ENCODE assay signal across 20 cellular contexts in genomic region chr11:70073188-70073817, GRCh38. TPM values are rescaled to one million over a fixed set of nuclear protein-coding genes. Genes with fewer than 3 reads are reported as not detected.
A peak's percentile ranks its signal among the peaks of the same experiment; 100 is the strongest.
DNase-seq lines count a peak whose midpoint lies in the region; ATAC-seq and TF ChIP-seq lines count a peak whose summit lies in the region.
"Had no signal": no experiment of that assay in that cellular context is flagged by ENCODE, and none has a peak within 500 bp of the region (broad histone marks: within the 10 kb centered on the region; RNA-seq: fewer than 3 reads in every experiment).

No MANE protein-coding gene starts in this region.

- no peak overlapping the region for H3K14ac ChIP-seq in H9 (ENCODE audit: insufficient read depth, low read length)

- H3K9ac ChIP-seq in BLaER1 (peak overlapping the region; percentile 56), H9 (ENCODE audit: extremely low read depth, insufficient read length, low read length) (no peak overlapping the region)

- no peaks in the 10 kb centered on the region for H3K9me3 Mint-ChIP-seq in H9
- H3K9me3 Mint-ChIP-seq in nephron: no peaks in the 10 kb centered on the region
- H3K9me3 Mint-ChIP-seq: activated naive CD4-positive, alpha-beta T cell treated with anti-CD3 and anti-CD28 coated beads for 36 hours; mesothelial cell of epicardium had no signal

- no peak overlapping the region for H2BK12ac ChIP-seq in H9 (ENCODE audit: insufficient read length, low read depth, low read length)

- no peak overlapping the region for H4K8ac ChIP-seq in H9 (replicated peaks; ENCODE audit: insufficient read length, low read depth, low read length)

- H3T11ph ChIP-seq in H9 (ENCODE audit: low read length): no peak overlapping the region

- H3K56ac ChIP-seq in H9 (ENCODE audit: insufficient read length, low read depth, low read length): no peak overlapping the region

- H3K79me2 ChIP-seq in H9 (ENCODE audit: insufficient read depth, low read length): no peaks in the 10 kb centered on the region

- no CpG with 5 or more reads among the region's 18 CpGs for WGBS in H9 (ENCODE audit: extremely low coverage, insufficient read length, low lambda C conversion rate)
- 46 to 66% methylated on average over 17 to 18 of the region's 18 CpGs for WGBS in testis, 2 donors

- H3K27me3 ChIP-seq in BLaER1 (peaks cover 30% of the 10 kb centered on the region), H9 (ENCODE audit: insufficient read depth, low read length) (peaks cover 11% of the 10 kb centered on the region; the same call in 1 of the 2 replicates), ascending aorta (no peaks in the 10 kb centered on the region), foreskin keratinocyte (peaks cover 19% of the 10 kb centered on the region), testis (no peaks in the 10 kb centered on the region), gastrocnemius medialis (peaks cover 13 to 38% (median 21%) of the 10 kb centered on the region in 3 donors)
- H3K27me3 ChIP-seq: right lobe of liver had no signal

- no peak overlapping the region for H4K91ac ChIP-seq in H9 (ENCODE audit: insufficient read length, low read depth, low read length)

- H2AFZ ChIP-seq in H9 (ENCODE audit: low read length): no peak overlapping the region

- no peak overlapping the region for H2BK20ac ChIP-seq in H9 (ENCODE audit: low read depth, low read length, poor library complexity, severe bottlenecking)

- no peak overlapping the region for H3K23ac ChIP-seq in H9 (ENCODE audit: insufficient read length, low read depth, low read length)

- no peak overlapping the region for H3K4ac ChIP-seq in H9 (ENCODE audit: low read depth, low read length)

- H3K9me3 ChIP-seq in BLaER1: no peaks in the 10 kb centered on the region
- no peaks in the 10 kb centered on the region for H3K9me3 ChIP-seq in H9 (ENCODE audit: control insufficient read depth, low read depth, low read length)
- no peaks in the 10 kb centered on the region for H3K9me3 ChIP-seq in ascending aorta
- no peaks in the 10 kb centered on the region for H3K9me3 ChIP-seq in testis
- H3K9me3 ChIP-seq in gastrocnemius medialis: no peaks in the 10 kb centered on the region
- H3K9me3 ChIP-seq: BE2C, neutrophil, right lobe of liver had no signal

- no peak overlapping the region for H2BK120ac ChIP-seq in H9 (ENCODE audit: low read depth, low read length, poor library complexity, severe bottlenecking)

- in situ Hi-C loops in gastrocnemius medialis (cut with MboI; ENCODE audit: low sequenced_read_pairs in 4 of 4): no loop called here

- ATAC-seq in foreskin keratinocyte (no peak), gastrocnemius medialis (no peak)

- H3K79me1 ChIP-seq in H9 (ENCODE audit: insufficient read depth, low read depth, low read length, poor library complexity, severe bottlenecking): no peaks in the 10 kb centered on the region

- H3K4me3 ChIP-seq in BLaER1: peak overlapping the region; percentile 47
- H3K4me3 ChIP-seq in ascending aorta: no peak overlapping the region
- H3K4me3 ChIP-seq in testis: no peak overlapping the region
- H3K4me3 ChIP-seq in gastrocnemius medialis: no peak overlapping the region
- H3K4me3 ChIP-seq: right lobe of liver had no signal

- H3K27ac ChIP-seq in BLaER1 (peak overlapping the region; percentile 64), H9 (ENCODE audit: insufficient read length, low read depth, low read length) (no peak overlapping the region), ascending aorta (peak overlapping the region; percentile 85 to 89), foreskin keratinocyte (no peak overlapping the region), testis (no peak overlapping the region), gastrocnemius medialis (no peak overlapping the region)
- H3K27ac ChIP-seq: neutrophil, right lobe of liver had no signal

- H2AK5ac ChIP-seq in H9 (ENCODE audit: insufficient read length, low read length): no peak overlapping the region

- H3K4me2 ChIP-seq in BLaER1 (peak overlapping the region; percentile 87), H9 (ENCODE audit: insufficient read depth, insufficient read length, low read length) (peak overlapping the region; percentile 48)

- intact Hi-C loops in ascending aorta (cut with DNase I): loop anchor here (10.0 kb wide), 1 partner anchor 129 kb away; no protein-coding TSS in a partner anchor
- intact Hi-C loops in testis (cut with DNase I; ENCODE audit: low total_unique reads): no loop called here
- intact Hi-C loops in gastrocnemius medialis (cut with DNase I; ENCODE audit: low total_unique reads): no loop called here

- H3K36me3 ChIP-seq in BLaER1 (no peaks in the 10 kb centered on the region), ascending aorta (no peaks in the 10 kb centered on the region), testis (ENCODE audit: low read depth, missing control alignments) (no peaks in the 10 kb centered on the region), gastrocnemius medialis (no peaks in the 10 kb centered on the region)
- H3K36me3 ChIP-seq: BE2C, neutrophil, right lobe of liver had no signal

- H4K20me1 ChIP-seq in BLaER1: peaks cover 20% of the 10 kb centered on the region
- no peaks in the 10 kb centered on the region for H4K20me1 ChIP-seq in H9 (ENCODE audit: control insufficient read depth, insufficient read depth, insufficient read length)

- H2BK15ac ChIP-seq in H9 (ENCODE audit: low read depth, low read length): no peak overlapping the region

- TF ChIP-seq POLR2A in testis (IDR thresholded peaks at IDR 0.05) (no peak), gastrocnemius medialis (IDR thresholded peaks at IDR 0.05) (no peak)

- no peak overlapping the region for H3K18ac ChIP-seq in H9 (ENCODE audit: insufficient read length, low read depth, low read length)

- H4K5ac ChIP-seq in H9 (ENCODE audit: insufficient read length, low read depth, low read length): no peak overlapping the region

- H3K23me2 ChIP-seq in H9 (ENCODE audit: insufficient read length, low read depth, low read length, poor library complexity, severe bottlenecking): peaks cover 4% of the 10 kb centered on the region

- H3K4me3 Mint-ChIP-seq in H9 (peak overlapping the region in 1 of 2 experiments; percentile 46; a peak in 2 of 5 replicates), nephron (peak overlapping the region in 2 of 3 experiments; percentile 0 to 19)
- H3K4me3 Mint-ChIP-seq: activated naive CD4-positive, alpha-beta T cell treated with anti-CD3 and anti-CD28 coated beads for 36 hours; mesothelial cell of epicardium had no signal

- no peak overlapping the region for H2BK5ac ChIP-seq in H9 (ENCODE audit: insufficient read length, low read length)

- H3K27me3 Mint-ChIP-seq in H9 (ENCODE audit: low read depth): peaks cover 73% of the 10 kb centered on the region
- H3K27me3 Mint-ChIP-seq in nephron (ENCODE audit: low read depth): peaks cover 94% of the 10 kb centered on the region

- DNase-seq in H9 (peak; percentile 63), ascending aorta (ENCODE audit: low spot score in 2 of 2) (peak in 1 of 2 donors; percentile 60), foreskin keratinocyte (no peak), testis (no peak), gastrocnemius medialis (no peak)
- DNase-seq: activated CD4-positive, alpha-beta T cell treated with anti-CD3 and anti-CD28 coated beads for 1 hour; activated CD8-positive, alpha-beta memory T cell treated with anti-CD3 and anti-CD28 coated beads, Interleukin-2, amount 50 U/mL, for 4 hours; activated naive CD4-positive, alpha-beta T cell treated with anti-CD3 and anti-CD28 coated beads for 36 hours; BE2C; DMS 273 treated with DMSO at 0.1 percent for 48 hours; glutamatergic neuron; kidney; SIG-M5; stimulated activated CD4-positive, alpha-beta T cell treated with anti-CD3 and anti-CD28 coated beads, Interleukin-4, amount 100 ng/mL, for 1 hour; T-helper 2 cell had no signal

- H3K36me3 Mint-ChIP-seq in H9 (ENCODE audit: insufficient read depth in 1 of 3, low read depth in 3 of 3) (no peaks in the 10 kb centered on the region; a peak in 2 of 7 replicates), nephron (ENCODE audit: low read depth) (no peaks in the 10 kb centered on the region)
- H3K36me3 Mint-ChIP-seq: mesothelial cell of epicardium had no signal

- peaks cover 51 to 58% of the 10 kb centered on the region in 2 experiments for H3K4me1 Mint-ChIP-seq in H9
- peaks cover 23% of the 10 kb centered on the region for H3K4me1 Mint-ChIP-seq in nephron

- H3K27ac Mint-ChIP-seq in H9: peak overlapping the region in 2 of 3 experiments; percentile 59 to 64; a peak in 5 of 7 replicates
- peak overlapping the region in 2 of 3 experiments; percentile 14 to 15 for H3K27ac Mint-ChIP-seq in nephron
- H3K27ac Mint-ChIP-seq: activated naive CD4-positive, alpha-beta T cell treated with anti-CD3 and anti-CD28 coated beads for 36 hours; mesothelial cell of epicardium had no signal

- H3K4me1 ChIP-seq in BLaER1 (peaks cover 69% of the 10 kb centered on the region), H9 (ENCODE audit: insufficient read depth, low read length) (peaks cover 7% of the 10 kb centered on the region; the same call in 1 of the 2 replicates), ascending aorta (peaks cover 0 to 19% of the 10 kb centered on the region in 2 donors), foreskin keratinocyte (no peaks in the 10 kb centered on the region), testis (no peaks in the 10 kb centered on the region), gastrocnemius medialis (peaks cover 0 to 4% of the 10 kb centered on the region in 2 donors)
- H3K4me1 ChIP-seq: BE2C had no signal

- TF ChIP-seq CTCF in H9 (conservative IDR thresholded peaks at IDR 0.05): no peak
- TF ChIP-seq CTCF in ascending aorta (IDR thresholded peaks at IDR 0.05): no peak
- TF ChIP-seq CTCF in nephron (IDR thresholded peaks at IDR 0.05; ENCODE audit: unreplicated experiment in 3 of 3): no peak
- no peak for TF ChIP-seq CTCF in foreskin keratinocyte (conservative IDR thresholded peaks at IDR 0.05)
- no peak for TF ChIP-seq CTCF in testis (IDR thresholded peaks at IDR 0.05)
- TF ChIP-seq CTCF in gastrocnemius medialis (IDR thresholded peaks at IDR 0.05 in 4 of 5, conservative IDR thresholded peaks at IDR 0.05 in 1 of 5): no peak

RNA-seq across cellular contexts. Expression of gene ANO1, which starts 4.8 kb away (rescaled TPM):
- total RNA-seq in H9 (2021) (10.9 TPM in 2 replicates), ascending aorta (244 TPM), foreskin keratinocyte (58.9 and 71.4 TPM in 2 replicates), testis (10 to 100 TPM; 10.3 to 25.4 TPM), gastrocnemius medialis (1 to 10 TPM; 2.3 to 9.2 (median 4.2) TPM)
- polyA plus RNA-seq in foreskin keratinocyte (17.7 and 19.2 TPM in 2 replicates), testis (ENCODE audit: insufficient read depth, low read depth, low replicate concordance) (42.7 TPM)
- total RNA-seq: activated naive CD4-positive, alpha-beta T cell treated with anti-CD3 and anti-CD28 coated beads for 36 hours had no signal

Comparison
In these comparisons a context has a peak if more than half of its experiments do, and no peak if none do; other contexts are left out.
1. H3K27ac ChIP-seq: peak in BLaER1 (single experiment) and ascending aorta (2 of 2); none in H9 (single experiment), foreskin keratinocyte (single experiment), testis (0 of 2) and gastrocnemius medialis (0 of 4).